ENCODE assay signal across 11 cellular contexts in genomic region chr12:70660620-70661219, GRCh38. TPM values are rescaled to one million over a fixed set of nuclear protein-coding genes. Genes with fewer than 3 reads are reported as not detected.
DNase-seq lines count a peak whose midpoint lies in the region; ATAC-seq lines count a peak whose summit lies in the region.
"Had no signal": no experiment of that assay in that cellular context is flagged by ENCODE, and none has a peak within 500 bp of the region (broad histone marks: within the 10 kb centered on the region; RNA-seq: fewer than 3 reads in every experiment).

No MANE protein-coding gene starts in this region.

- CTCF ChIA-PET in naive thymus-derived CD4-positive, alpha-beta T cell (lab: Charles Lee): no interaction called here
- CTCF ChIA-PET in activated CD4-positive, alpha-beta memory T cell treated with anti-CD3 and anti-CD28 coated beads, Interleukin-2, amount 10 ng/mL, durations not matched to agents 7 days and 5 days (lab: Charles Lee): no interaction called here

- peak; percentile 78 for DNase-seq in GM03348 (ENCODE audit: low spot score)
- peak; percentile 89 for DNase-seq in NCI-H226
- DNase-seq in dedifferentiated amniotic fluid mesenchymal stem cell (ENCODE audit: extremely low spot score): peak; percentile 39
- DNase-seq in naive thymus-derived CD4-positive, alpha-beta T cell: no peak
- no peak for DNase-seq in GF-D8 (lab: John Stamatoyannopoulos, UW)
- DNase-seq in activated CD4-positive, alpha-beta memory T cell treated with anti-CD3 and anti-CD28 coated beads, Interleukin-2, amount 10 ng/mL, durations not matched to agents 7 days and 5 days: no peak
- DNase-seq in activated naive CD4-positive, alpha-beta T cell (lab: John Stamatoyannopoulos, UW): no peak
- DNase-seq in middle frontal gyrus (ENCODE audit: extremely low spot score, low spot score): no peak
- DNase-seq: NCI-H1092 treated with DMSO at 0.1 percent for 48 hours had no signal

- no peaks in the 10 kb centered on the region for H3K27me3 ChIP-seq in naive thymus-derived CD4-positive, alpha-beta T cell (ENCODE audit: control insufficient read depth in 2 of 2, insufficient read depth in 2 of 2, low read length in 2 of 2)

- no peaks in the 10 kb centered on the region for H3K36me3 ChIP-seq in naive thymus-derived CD4-positive, alpha-beta T cell (ENCODE audit: control insufficient read depth in 2 of 3, insufficient read depth in 3 of 3, low read length in 3 of 3)

- peaks cover 0 to 3% (median 0%) of the 10 kb centered on the region in 7 donors for H3K4me1 Mint-ChIP-seq in naive thymus-derived CD4-positive, alpha-beta T cell
- H3K4me1 Mint-ChIP-seq in activated CD4-positive, alpha-beta memory T cell treated with anti-CD3 and anti-CD28 coated beads, Interleukin-2, amount 10 ng/mL, durations not matched to agents 7 days and 5 days: peaks cover 12% of the 10 kb centered on the region

- no peak overlapping the region for H3K4me3 ChIP-seq in naive thymus-derived CD4-positive, alpha-beta T cell (ENCODE audit: low read length)
- H3K4me3 ChIP-seq: lung had no signal

- H3K27ac Mint-ChIP-seq in naive thymus-derived CD4-positive, alpha-beta T cell: no peak overlapping the region
- no peak overlapping the region for H3K27ac Mint-ChIP-seq in activated CD4-positive, alpha-beta memory T cell treated with anti-CD3 and anti-CD28 coated beads, Interleukin-2, amount 10 ng/mL, durations not matched to agents 7 days and 5 days

- H3K9me3 ChIP-seq in naive thymus-derived CD4-positive, alpha-beta T cell (ENCODE audit: control insufficient read depth in 2 of 3, low read length in 3 of 3): no peaks in the 10 kb centered on the region

- ATAC-seq in naive thymus-derived CD4-positive, alpha-beta T cell: peak; percentile 53

- intact Hi-C loops in naive thymus-derived CD4-positive, alpha-beta T cell (cut with micrococcal nuclease): no loop called here

- H3K4me1 ChIP-seq in naive thymus-derived CD4-positive, alpha-beta T cell (ENCODE audit: control insufficient read depth in 2 of 2, insufficient read depth in 2 of 2, low read length in 2 of 2): no peaks in the 10 kb centered on the region

- H3K36me3 Mint-ChIP-seq in naive thymus-derived CD4-positive, alpha-beta T cell: no peaks in the 10 kb centered on the region
- H3K36me3 Mint-ChIP-seq in activated CD4-positive, alpha-beta memory T cell treated with anti-CD3 and anti-CD28 coated beads, Interleukin-2, amount 10 ng/mL, durations not matched to agents 7 days and 5 days (ENCODE audit: low read depth): no peaks in the 10 kb centered on the region

- H3K9me3 Mint-ChIP-seq in naive thymus-derived CD4-positive, alpha-beta T cell: peaks cover 0 to 2% (median 0%) of the 10 kb centered on the region in 11 donors
- no peaks in the 10 kb centered on the region for H3K9me3 Mint-ChIP-seq in activated CD4-positive, alpha-beta memory T cell treated with anti-CD3 and anti-CD28 coated beads, Interleukin-2, amount 10 ng/mL, durations not matched to agents 7 days and 5 days

- POLR2A ChIA-PET in naive thymus-derived CD4-positive, alpha-beta T cell (lab: Charles Lee): no interaction called here
- POLR2A ChIA-PET in activated CD4-positive, alpha-beta memory T cell treated with anti-CD3 and anti-CD28 coated beads, Interleukin-2, amount 10 ng/mL, durations not matched to agents 7 days and 5 days (lab: Charles Lee): no interaction called here

- no peak overlapping the region for H3K4me3 Mint-ChIP-seq in naive thymus-derived CD4-positive, alpha-beta T cell
- H3K4me3 Mint-ChIP-seq in activated CD4-positive, alpha-beta memory T cell treated with anti-CD3 and anti-CD28 coated beads, Interleukin-2, amount 10 ng/mL, durations not matched to agents 7 days and 5 days: no peak overlapping the region

- no peak overlapping the region for H3K27ac ChIP-seq in naive thymus-derived CD4-positive, alpha-beta T cell (ENCODE audit: low read depth, low read length)

- H3K27me3 Mint-ChIP-seq in naive thymus-derived CD4-positive, alpha-beta T cell: peaks cover 0 to 5% (median 0%) of the 10 kb centered on the region in 5 donors
- H3K27me3 Mint-ChIP-seq in activated CD4-positive, alpha-beta memory T cell treated with anti-CD3 and anti-CD28 coated beads, Interleukin-2, amount 10 ng/mL, durations not matched to agents 7 days and 5 days: peaks cover 2% of the 10 kb centered on the region

RNA-seq across cellular contexts. Expression of gene PTPRB, which starts 23.5 kb away (rescaled TPM):
- total RNA-seq in naive thymus-derived CD4-positive, alpha-beta T cell: under 1 TPM in 2 of 5 experiments, not detected in 3; 0.16 to 0.24 TPM
- not detected for polyA plus RNA-seq in naive thymus-derived CD4-positive, alpha-beta T cell
- not detected for total RNA-seq in activated CD4-positive, alpha-beta memory T cell treated with anti-CD3 and anti-CD28 coated beads, Interleukin-2, amount 10 ng/mL, durations not matched to agents 7 days and 5 days
- total RNA-seq: T-helper 2 cell treated with Interferon-gamma antibody and Interleukin-4, amounts not matched to agents 100 ng/mL and 5 ng/mL, for 36 hours had no signal

Comparison
In these comparisons a context has a peak if more than half of its experiments do, and no peak if none do; other contexts are left out.
1. DNase-seq: peak in GM03348 (single experiment), NCI-H226 (single experiment) and dedifferentiated amniotic fluid mesenchymal stem cell (single experiment); none in naive thymus-derived CD4-positive, alpha-beta T cell (0 of 9), GF-D8 (single experiment), activated CD4-positive, alpha-beta memory T cell treated with anti-CD3 and anti-CD28 coated beads, Interleukin-2, amount 10 ng/mL, durations not matched to agents 7 days and 5 days (single experiment), activated naive CD4-positive, alpha-beta T cell (0 of 4) and middle frontal gyrus (single experiment).